ENCODE assay signal across 1 cellular context in genomic region chr3:111592143-111592542, GRCh38.
TF ChIP-seq lines count a peak whose summit lies in the region.

No MANE protein-coding gene starts in this region.

TF ChIP-seq in HCT116, 20 proteins besides CTCF, POLR2A, EP300 and RAD21 (continued from another document):
- TF ChIP-seq YY1 (IDR thresholded peaks at IDR 0.05; ENCODE audit: extremely low read depth, insufficient replicate concordance, low read depth, low read length) = no peak
- TF ChIP-seq, protein P1, sequence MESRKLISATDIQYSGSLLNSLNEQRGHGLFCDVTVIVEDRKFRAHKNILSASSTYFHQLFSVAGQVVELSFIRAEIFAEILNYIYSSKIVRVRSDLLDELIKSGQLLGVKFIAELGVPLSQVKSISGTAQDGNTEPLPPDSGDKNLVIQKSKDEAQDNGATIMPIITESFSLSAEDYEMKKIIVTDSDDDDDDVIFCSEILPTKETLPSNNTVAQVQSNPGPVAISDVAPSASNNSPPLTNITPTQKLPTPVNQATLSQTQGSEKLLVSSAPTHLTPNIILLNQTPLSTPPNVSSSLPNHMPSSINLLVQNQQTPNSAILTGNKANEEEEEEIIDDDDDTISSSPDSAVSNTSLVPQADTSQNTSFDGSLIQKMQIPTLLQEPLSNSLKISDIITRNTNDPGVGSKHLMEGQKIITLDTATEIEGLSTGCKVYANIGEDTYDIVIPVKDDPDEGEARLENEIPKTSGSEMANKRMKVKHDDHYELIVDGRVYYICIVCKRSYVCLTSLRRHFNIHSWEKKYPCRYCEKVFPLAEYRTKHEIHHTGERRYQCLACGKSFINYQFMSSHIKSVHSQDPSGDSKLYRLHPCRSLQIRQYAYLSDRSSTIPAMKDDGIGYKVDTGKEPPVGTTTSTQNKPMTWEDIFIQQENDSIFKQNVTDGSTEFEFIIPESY (IDR thresholded peaks at IDR 0.05; ENCODE audit: extremely low read depth, insufficient replicate concordance, low read length) = no peak
- no peak for TF ChIP-seq SRF (IDR thresholded peaks at IDR 0.05; ENCODE audit: low read depth)
- TF ChIP-seq CBX3 (IDR thresholded peaks at IDR 0.05; ENCODE audit: low read depth) = no peak
- no peak for TF ChIP-seq ZNF274 (IDR thresholded peaks at IDR 0.05; ENCODE audit: low read depth, low read length)
- TF ChIP-seq, protein P2, sequence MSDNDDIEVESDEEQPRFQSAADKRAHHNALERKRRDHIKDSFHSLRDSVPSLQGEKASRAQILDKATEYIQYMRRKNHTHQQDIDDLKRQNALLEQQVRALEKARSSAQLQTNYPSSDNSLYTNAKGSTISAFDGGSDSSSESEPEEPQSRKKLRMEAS (IDR thresholded peaks at IDR 0.05) = no peak
- no peak for TF ChIP-seq ELF1 (IDR thresholded peaks at IDR 0.05; ENCODE audit: borderline replicate concordance, low read depth)
- no peak for TF ChIP-seq SP1 (IDR thresholded peaks at IDR 0.05; ENCODE audit: low read depth)
- TF ChIP-seq REST (IDR thresholded peaks at IDR 0.05; ENCODE audit: low read depth) = no peak
- TF ChIP-seq, protein P3, sequence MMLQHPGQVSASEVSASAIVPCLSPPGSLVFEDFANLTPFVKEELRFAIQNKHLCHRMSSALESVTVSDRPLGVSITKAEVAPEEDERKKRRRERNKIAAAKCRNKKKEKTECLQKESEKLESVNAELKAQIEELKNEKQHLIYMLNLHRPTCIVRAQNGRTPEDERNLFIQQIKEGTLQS (IDR thresholded peaks at IDR 0.05) = no peak
- TF ChIP-seq ZFX (IDR thresholded peaks at IDR 0.05) = no peak
- TF ChIP-seq JUND (IDR thresholded peaks at IDR 0.05) = no peak
- no peak for TF ChIP-seq EZH2 (IDR thresholded peaks at IDR 0.05)
- no peak for TF ChIP-seq FOSL1 (IDR thresholded peaks at IDR 0.05; ENCODE audit: low read depth)
- TF ChIP-seq SIN3A (IDR thresholded peaks at IDR 0.05; ENCODE audit: low read depth) = no peak
- TF ChIP-seq POLR2AphosphoS5 (IDR thresholded peaks at IDR 0.05; ENCODE audit: low read depth, low read length) = no peak
- TF ChIP-seq EZH2phosphoT487 (IDR thresholded peaks at IDR 0.05; ENCODE audit: borderline replicate concordance) = no peak
